Comparison of ENCODE assay signal across 8 cellular contexts in the genomic region with DNA sequence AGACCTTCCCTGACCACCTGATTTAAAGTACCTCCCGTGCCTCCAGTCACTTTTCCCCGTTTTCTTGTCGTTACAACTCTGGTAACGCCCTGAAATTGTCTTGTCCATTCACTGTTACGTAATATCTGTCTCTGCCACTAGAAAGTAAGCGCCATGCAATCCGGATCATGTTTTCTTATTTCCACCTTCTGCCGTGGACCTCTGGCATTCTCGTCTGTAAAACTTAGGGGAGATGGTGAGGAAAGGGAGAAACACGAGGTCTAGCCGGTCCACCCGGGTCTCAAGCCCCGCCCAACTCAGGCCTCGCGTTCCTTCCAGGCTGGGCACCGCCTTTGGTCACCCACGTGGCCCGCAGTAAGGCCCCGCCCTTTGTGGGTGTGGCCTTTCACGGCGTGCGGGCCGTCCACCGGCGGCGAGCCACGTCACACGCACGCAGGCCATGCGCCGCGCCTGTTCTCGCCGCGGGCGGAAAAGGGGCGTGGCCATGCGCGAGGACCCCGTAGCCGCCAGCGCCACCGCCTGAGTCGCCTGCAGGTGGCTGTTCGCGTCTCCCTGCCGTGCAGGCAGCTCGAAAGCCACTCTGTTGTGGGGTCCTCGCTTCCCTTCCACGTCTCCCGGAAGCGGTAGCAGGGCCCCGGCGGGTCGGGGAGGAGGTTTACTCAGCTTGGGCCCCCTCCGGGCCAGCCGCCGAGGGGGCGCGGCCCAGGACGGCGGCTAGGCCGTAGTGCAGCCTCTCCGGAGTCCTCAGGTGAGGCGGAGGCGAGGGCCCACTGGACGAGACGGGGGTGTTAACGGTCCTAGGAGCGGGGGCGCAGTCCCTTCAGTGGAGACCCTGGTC. TPM values are rescaled to one million over a fixed set of nuclear protein-coding genes. Genes with fewer than 3 reads are reported as not detected.
DNase-seq lines count a peak whose midpoint lies in the region; ATAC-seq, FAIRE-seq and TF ChIP-seq lines count a peak whose summit lies in the region.

A gene with protein sequence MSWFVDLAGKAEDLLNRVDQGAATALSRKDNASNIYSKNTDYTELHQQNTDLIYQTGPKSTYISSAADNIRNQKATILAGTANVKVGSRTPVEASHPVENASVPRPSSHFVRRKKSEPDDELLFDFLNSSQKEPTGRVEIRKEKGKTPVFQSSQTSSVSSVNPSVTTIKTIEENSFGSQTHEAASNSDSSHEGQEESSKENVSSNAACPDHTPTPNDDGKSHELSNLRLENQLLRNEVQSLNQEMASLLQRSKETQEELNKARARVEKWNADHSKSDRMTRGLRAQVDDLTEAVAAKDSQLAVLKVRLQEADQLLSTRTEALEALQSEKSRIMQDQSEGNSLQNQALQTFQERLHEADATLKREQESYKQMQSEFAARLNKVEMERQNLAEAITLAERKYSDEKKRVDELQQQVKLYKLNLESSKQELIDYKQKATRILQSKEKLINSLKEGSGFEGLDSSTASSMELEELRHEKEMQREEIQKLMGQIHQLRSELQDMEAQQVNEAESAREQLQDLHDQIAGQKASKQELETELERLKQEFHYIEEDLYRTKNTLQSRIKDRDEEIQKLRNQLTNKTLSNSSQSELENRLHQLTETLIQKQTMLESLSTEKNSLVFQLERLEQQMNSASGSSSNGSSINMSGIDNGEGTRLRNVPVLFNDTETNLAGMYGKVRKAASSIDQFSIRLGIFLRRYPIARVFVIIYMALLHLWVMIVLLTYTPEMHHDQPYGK (plus strand): TSS at position 597 of the 838 bp plus-strand sequence. CDS start 3,133 bp downstream, outside the sequence.

- peak within 1 kb of the TSS; percentile 75 to 79 for H3K4me2 ChIP-seq in H1 (ENCODE audit: insufficient read depth in 1 of 2, low read depth in 2 of 2, low read length in 2 of 2)

- H3K4me3 Mint-ChIP-seq in activated CD8-positive, alpha-beta memory T cell treated with anti-CD3 and anti-CD28 coated beads, Interleukin-2, amount 10 ng/mL, durations not matched to agents 7 days and 5 days = peak within 1 kb of the TSS; percentile 97
- H3K4me3 Mint-ChIP-seq in memory B cell = peak within 1 kb of the TSS; percentile 98

- H3K23me2 ChIP-seq in H1 (ENCODE audit: low read depth, low read length) = no peaks in the 10 kb centered on the region; the same call in 1 of the 2 replicates

- H4K5ac ChIP-seq in H1 (ENCODE audit: insufficient read length, low read depth, low read length) = peak within 1 kb of the TSS; percentile 61

- peak within 1 kb of the TSS; percentile 55 for H3K27ac ChIP-seq in H1 (ENCODE audit: low read depth, low read length)

- peak; percentile 68 to 80 for TF ChIP-seq POLR2A in H1 (IDR thresholded peaks at IDR 0.05; ENCODE audit: control extremely low read depth in 1 of 2, low read depth in 2 of 2, low read length in 2 of 2)

- peaks cover 10% of the 10 kb centered on the region for H3K9me3 Mint-ChIP-seq in activated CD8-positive, alpha-beta memory T cell treated with anti-CD3 and anti-CD28 coated beads, Interleukin-2, amount 10 ng/mL, durations not matched to agents 7 days and 5 days (ENCODE audit: low read depth)
- H3K9me3 Mint-ChIP-seq in memory B cell = peaks cover 13% of the 10 kb centered on the region

- H3K18ac ChIP-seq in H1 (ENCODE audit: extremely low read depth, low read length) = peak within 1 kb of the TSS; percentile 33

- H3K4me1 Mint-ChIP-seq in activated CD8-positive, alpha-beta memory T cell treated with anti-CD3 and anti-CD28 coated beads, Interleukin-2, amount 10 ng/mL, durations not matched to agents 7 days and 5 days = peaks cover 34% of the 10 kb centered on the region
- H3K4me1 Mint-ChIP-seq in memory B cell = peaks cover 18% of the 10 kb centered on the region

- no peak for TF ChIP-seq EP300 in H1 (IDR thresholded peaks at IDR 0.05; ENCODE audit: borderline replicate concordance in 1 of 2, low read depth in 2 of 2, low read length in 2 of 2)

- peak within 1 kb of the TSS; percentile 38 for H4K91ac ChIP-seq in H1 (replicated peaks; ENCODE audit: insufficient read length, low read length)

- H2BK120ac ChIP-seq in H1 (replicated peaks; ENCODE audit: low read depth, low read length) = peak within 1 kb of the TSS; percentile 14

- peak within 1 kb of the TSS; percentile 89 for H4K8ac ChIP-seq in H1 (ENCODE audit: extremely low read depth, insufficient read depth, low read length)

- H2AFZ ChIP-seq in H1 (ENCODE audit: low read length) = peak within 1 kb of the TSS; percentile 95

- H2BK5ac ChIP-seq in H1 (ENCODE audit: low read depth, low read length) = peak within 1 kb of the TSS; percentile 38; the same call in 1 of the 2 replicates

- H3K36me3 Mint-ChIP-seq in activated CD8-positive, alpha-beta memory T cell treated with anti-CD3 and anti-CD28 coated beads, Interleukin-2, amount 10 ng/mL, durations not matched to agents 7 days and 5 days = peaks cover 29% of the 10 kb centered on the region
- H3K36me3 Mint-ChIP-seq in memory B cell = peaks cover 8% of the 10 kb centered on the region

- TF ChIP-seq CTCF in H1 (IDR thresholded peaks at IDR 0.05; ENCODE audit: control extremely low read depth in 1 of 3, insufficient read depth in 1 of 3, low read depth in 1 of 3, low read length in 3 of 3) = no peak

- H3K14ac ChIP-seq in H1 (ENCODE audit: insufficient read length) = no peak within 1 kb of the TSS

- H2BK15ac ChIP-seq in H1 (ENCODE audit: low read length) = 0 out of 2 replicates have a peak within 1 kb of the TSS, but pooled peaks have one; percentile 12

- H3K79me2 ChIP-seq in H1 (ENCODE audit: control insufficient read depth in 1 of 2, insufficient read depth in 2 of 2, low read length in 2 of 2) = peaks cover 0 to 23% of the 10 kb centered on the region in 2 experiments; a peak in 2 of 4 replicates

- FAIRE-seq in H1 (lab: Jason Lieb, UNC) = peak; percentile 36

- no peak within 1 kb of the TSS for H3K23ac ChIP-seq in H1 (ENCODE audit: insufficient read length)

- H3K27me3 Mint-ChIP-seq in activated CD8-positive, alpha-beta memory T cell treated with anti-CD3 and anti-CD28 coated beads, Interleukin-2, amount 10 ng/mL, durations not matched to agents 7 days and 5 days = peaks cover 8% of the 10 kb centered on the region
- no peaks in the 10 kb centered on the region for H3K27me3 Mint-ChIP-seq in memory B cell

- DNase-seq in COR-L47 (lab: John Stamatoyannopoulos, UW) (peak; percentile 100), HUDEP-2 (lab: John Stamatoyannopoulos, UW; ENCODE audit: unreplicated experiment in 76 of 76) (peak; percentile 31 to 99 (median 96)), NT2/D1 (ENCODE audit: low read depth, low spot score) (peak; percentile 92), H1 (ENCODE audit: low read depth in 1 of 2, low spot score in 2 of 2) (peak; percentile 98), memory B cell (ENCODE audit: low spot score in 2 of 2) (peak; percentile 99)
- DNase-seq in activated CD8-positive, alpha-beta memory T cell treated with anti-CD3 and anti-CD28 coated beads, Interleukin-2, amount 10 ng/mL, durations not matched to agents 7 days and 5 days = peak; percentile 99
- DNase-seq in stimulated activated CD8-positive, alpha-beta memory T cell treated with anti-CD3 and anti-CD28 coated beads, Interleukin-12 subunit alpha, Interleukin-12 subunit beta, amount 100 ng/mL, for 24 hours (ENCODE audit: extremely low read depth) = peak; percentile 92

- H2AK5ac ChIP-seq in H1 (ENCODE audit: low read depth, low read length) = no peak within 1 kb of the TSS

- 3% methylated on average over 71 of the region's 71 CpGs; no CpG with 5 or more reads in 1 of the 2 experiments for WGBS in H1 (ENCODE audit: extremely low coverage in 1 of 2, insufficient coverage in 1 of 2, insufficient read length in 1 of 2, insufficient replicate concordance in 2 of 2, low coverage in 1 of 2, low lambda C conversion rate in 2 of 2, missing lambda C conversion rate in 1 of 2), 2 experiments

- H3K27ac Mint-ChIP-seq in activated CD8-positive, alpha-beta memory T cell treated with anti-CD3 and anti-CD28 coated beads, Interleukin-2, amount 10 ng/mL, durations not matched to agents 7 days and 5 days = peak within 1 kb of the TSS; percentile 93
- peak within 1 kb of the TSS; percentile 97 for H3K27ac Mint-ChIP-seq in memory B cell

- H4K20me1 ChIP-seq in H1 (replicated peaks in 1 of 2; ENCODE audit: control insufficient read depth in 1 of 2, insufficient read depth in 2 of 2, low read length in 2 of 2) = no peaks in the 10 kb centered on the region

- POLR2A ChIA-PET in H1 (lab: Charles Lee; ENCODE audit: partially characterized antibody) = interaction anchor here (1.0 kb wide), 1 partner anchor 45 kb away, joined by 3 read pairs; a partner anchor contains a TSS

- no peak for TF ChIP-seq RAD21 in H1 (IDR thresholded peaks at IDR 0.05 in 1 of 2, conservative IDR thresholded peaks at IDR 0.05 in 1 of 2; ENCODE audit: low read depth in 2 of 2, low read length in 2 of 2)

- H3K56ac ChIP-seq in H1 (replicated peaks; ENCODE audit: insufficient read length, low read depth, low read length) = peak within 1 kb of the TSS; percentile 2

- peak within 1 kb of the TSS; percentile 99 for H3K9ac ChIP-seq in NT2/D1 (ENCODE audit: insufficient read length, low read depth)
- H3K9ac ChIP-seq in H1 (replicated peaks in 1 of 4; ENCODE audit: extremely low read depth in 1 of 4, low read depth in 3 of 4, low read length in 3 of 4) = peak within 1 kb of the TSS; percentile 51 to 86 (median 83)

- H3K36me3 ChIP-seq in NT2/D1 (ENCODE audit: insufficient read depth, insufficient read length, low read length) (peaks cover 18% of the 10 kb centered on the region), H1 (ENCODE audit: control insufficient read depth in 2 of 4, insufficient read depth in 4 of 4, low read length in 3 of 4) (peaks cover 3 to 15% (median 12%) of the 10 kb centered on the region in 4 experiments; a peak in 7 of 8 replicates)

- H3K4ac ChIP-seq in H1 (replicated peaks; ENCODE audit: insufficient read length, low read depth, low read length) = no peak within 1 kb of the TSS

- H3K27me3 ChIP-seq in NT2/D1 (ENCODE audit: insufficient read depth, insufficient read length) = no peaks in the 10 kb centered on the region
- no peaks in the 10 kb centered on the region for H3K27me3 ChIP-seq in H1 (replicated peaks in 1 of 4; ENCODE audit: control insufficient read depth in 3 of 4, extremely low read depth in 1 of 4, insufficient read depth in 3 of 4, low read length in 3 of 4)

- no peak within 1 kb of the TSS for H2BK20ac ChIP-seq in H1 (ENCODE audit: low read length)

- no peak within 1 kb of the TSS for H2BK12ac ChIP-seq in H1 (ENCODE audit: low read depth, low read length)

- CTCF ChIA-PET in activated CD8-positive, alpha-beta memory T cell treated with anti-CD3 and anti-CD28 coated beads, Interleukin-2, amount 10 ng/mL, durations not matched to agents 7 days and 5 days (lab: Charles Lee) = interaction anchor here (1.1 kb wide), 1 partner anchor 17 kb away, joined by 3 read pairs; no protein-coding TSS in a partner anchor
- CTCF ChIA-PET in H1 (lab: Charles Lee; ENCODE audit: partially characterized antibody) = interaction anchor here (0.7 kb wide), 1 partner anchor 10 kb away, joined by 3 read pairs; no protein-coding TSS in a partner anchor

- H3K9me3 ChIP-seq in NT2/D1 (ENCODE audit: insufficient read depth, low read length) = peaks cover 15% of the 10 kb centered on the region
- peaks cover 2% of the 10 kb centered on the region in 2 experiments; a peak in 3 of 4 replicates for H3K9me3 ChIP-seq in H1 (ENCODE audit: insufficient read depth in 2 of 2, low read depth in 1 of 2, low read length in 1 of 2)

- peaks cover 3% of the 10 kb centered on the region; the same call in 1 of the 2 replicates for H3K79me1 ChIP-seq in H1 (ENCODE audit: low read depth, low read length)

- H3K4me1 ChIP-seq in NT2/D1 (ENCODE audit: insufficient read depth, insufficient read length) (no peaks in the 10 kb centered on the region), H1 (replicated peaks in 1 of 4; ENCODE audit: control insufficient read depth in 3 of 4, insufficient read depth in 4 of 4, low read length in 3 of 4) (no peaks in the 10 kb centered on the region)

- ATAC-seq in GM21381 (IDR thresholded peaks at IDR 0.05; ENCODE audit: unreplicated experiment) = peak; percentile 95
- peak; percentile 96 for ATAC-seq in activated CD8-positive, alpha-beta memory T cell treated with anti-CD3 and anti-CD28 coated beads, Interleukin-2, amount 10 ng/mL, durations not matched to agents 7 days and 5 days
- peak; percentile 88 for ATAC-seq in memory B cell (ENCODE audit: low read depth)

- H3K4me3 ChIP-seq in NT2/D1 (ENCODE audit: insufficient read length, low read depth) (peak within 1 kb of the TSS; percentile 84), H1 (ENCODE audit: extremely low read depth in 1 of 4, insufficient read depth in 2 of 4, low read depth in 3 of 4, low read length in 4 of 4) (peak within 1 kb of the TSS; percentile 90 to 92 (median 92))

RNA-seq across cellular contexts. Expression of the gene that starts here (rescaled TPM):
- total RNA-seq in activated CD8-positive, alpha-beta memory T cell treated with anti-CD3 and anti-CD28 coated beads, Interleukin-2, amount 10 ng/mL, durations not matched to agents 7 days and 5 days = 10 to 100 TPM; 18.5 to 19.7 TPM
- total RNA-seq in H1 (2021; fragmentation: NEBNext Ultra II Directional; extraction: Animal tissue kit (Norgen Biotek cat#: 25700)) = 23.2 and 25.4 TPM in 2 replicates
- 7.9 and 13.0 TPM in 2 replicates for polyA plus RNA-seq in H1 (2011; rRNA removed)
- 17.2 TPM for polyA plus RNA-seq in H1 (2011; cell fraction: cytosol; rRNA removed)
- 8.0 TPM for polyA plus RNA-seq in H1 (2011; cell fraction: nucleus; rRNA removed)
- polyA plus RNA-seq in H1 (2012, experiment 1 of 2) = 14.0 to 21.9 TPM (median 17.0 TPM) in 4 replicates
- 2.8 TPM for polyA plus RNA-seq in H1 (2012, experiment 2 of 2)
- 23.4 TPM for polyA plus RNA-seq in H1 (2013, experiment 1 of 2)
- 24.1 TPM for polyA plus RNA-seq in H1 (2013, experiment 2 of 2)
- 10.2 and 12.5 TPM in 2 replicates for polyA minus RNA-seq in H1 (2011; rRNA and poly(A)+ RNA removed)
- 12.0 TPM for polyA minus RNA-seq in H1 (2011; cell fraction: cytosol; rRNA and poly(A)+ RNA removed)
- 14.0 TPM for polyA minus RNA-seq in H1 (2011; cell fraction: nucleus; rRNA and poly(A)+ RNA removed)

Comparison
In these comparisons a context has a peak if more than half of its experiments do, and no peak if none do; other contexts are left out.
1. Peak in every context shown above with its lines: DNase-seq, ATAC-seq, H3K4me3 ChIP-seq and H3K27ac ChIP-seq.